2 cellular contexts compared by ENCODE assay signal in genomic region chr9:134341929-134342745, GRCh38.
TF ChIP-seq lines count a peak whose summit lies in the region.

No MANE protein-coding gene starts in this region.

TF ChIP-seq in endothelial cell of umbilical vein, 7 proteins besides CTCF, POLR2A, EP300 and RAD21:
- TF ChIP-seq POLR2AphosphoS5 (IDR thresholded peaks at IDR 0.05; ENCODE audit: insufficient read depth, low read depth, low read length) (no peak), FOS (IDR thresholded peaks at IDR 0.05; ENCODE audit: borderline replicate concordance, insufficient read depth, low read length) (no peak), EZH2 (IDR thresholded peaks at IDR 0.05; ENCODE audit: borderline replicate concordance, low read depth, low read length, severe bottlenecking) (no peak), MAX (IDR thresholded peaks at IDR 0.05; ENCODE audit: insufficient read depth, insufficient read length) (no peak)

TF ChIP-seq in SK-N-SH, 30 proteins besides CTCF, POLR2A, EP300 and RAD21:
- TF ChIP-seq SMC3 (IDR thresholded peaks at IDR 0.05; ENCODE audit: low read depth, low read length), result no peak
- TF ChIP-seq FOXJ3 (CRISPR knock-in tag; IDR thresholded peaks at IDR 0.05), result no peak
- TF ChIP-seq MXI1 (IDR thresholded peaks at IDR 0.05; ENCODE audit: low read depth, low read length), result no peak
- no peak for TF ChIP-seq ELF1 (IDR thresholded peaks at IDR 0.05)
- TF ChIP-seq JUND (IDR thresholded peaks at IDR 0.05), result no peak
- TF ChIP-seq FOSL2 (IDR thresholded peaks at IDR 0.05; ENCODE audit: borderline replicate concordance, low read depth), result no peak
- TF ChIP-seq EZH2phosphoT487 (IDR thresholded peaks at IDR 0.05; ENCODE audit: borderline replicate concordance, low read depth), result no peak
- TF ChIP-seq RFX5 (IDR thresholded peaks at IDR 0.05; ENCODE audit: low read length), result no peak
- TF ChIP-seq PBX3 (IDR thresholded peaks at IDR 0.05), result no peak
- TF ChIP-seq GATA2 (CRISPR knock-in tag; IDR thresholded peaks at IDR 0.05), result no peak
- TF ChIP-seq RCOR1 (IDR thresholded peaks at IDR 0.05; ENCODE audit: low read length), result no peak
- no peak for TF ChIP-seq GABPA (IDR thresholded peaks at IDR 0.05; ENCODE audit: low read depth)
- TF ChIP-seq FOXM1 (IDR thresholded peaks at IDR 0.05; ENCODE audit: low read depth), result no peak
- no peak for TF ChIP-seq MAX (IDR thresholded peaks at IDR 0.05; ENCODE audit: low read depth)
- no peak for TF ChIP-seq POLR2AphosphoS5 (IDR thresholded peaks at IDR 0.05; ENCODE audit: low read depth, low read length)
- no peak for TF ChIP-seq NFIC (IDR thresholded peaks at IDR 0.05; ENCODE audit: borderline replicate concordance)
TF ChIP-seq in SK-N-SH: peak in this region for 0.
